ENCODE assay signal across 1 cellular context in genomic region chr7:77791336-77791735, GRCh38.
TF ChIP-seq lines count a peak whose summit lies in the region.

No MANE protein-coding gene starts in this region.

TF ChIP-seq in HepG2, 621 proteins besides CTCF, POLR2A, EP300 and RAD21 (continued from another document):
- 0 out of 2 replicates have a peak, but pooled peaks have one; percentile 23 for TF ChIP-seq CEBPB (IDR thresholded peaks at IDR 0.05; ENCODE audit: borderline replicate concordance, low read depth, low read length)
